ENCODE assay signal across 8 cellular contexts in the genomic region with DNA sequence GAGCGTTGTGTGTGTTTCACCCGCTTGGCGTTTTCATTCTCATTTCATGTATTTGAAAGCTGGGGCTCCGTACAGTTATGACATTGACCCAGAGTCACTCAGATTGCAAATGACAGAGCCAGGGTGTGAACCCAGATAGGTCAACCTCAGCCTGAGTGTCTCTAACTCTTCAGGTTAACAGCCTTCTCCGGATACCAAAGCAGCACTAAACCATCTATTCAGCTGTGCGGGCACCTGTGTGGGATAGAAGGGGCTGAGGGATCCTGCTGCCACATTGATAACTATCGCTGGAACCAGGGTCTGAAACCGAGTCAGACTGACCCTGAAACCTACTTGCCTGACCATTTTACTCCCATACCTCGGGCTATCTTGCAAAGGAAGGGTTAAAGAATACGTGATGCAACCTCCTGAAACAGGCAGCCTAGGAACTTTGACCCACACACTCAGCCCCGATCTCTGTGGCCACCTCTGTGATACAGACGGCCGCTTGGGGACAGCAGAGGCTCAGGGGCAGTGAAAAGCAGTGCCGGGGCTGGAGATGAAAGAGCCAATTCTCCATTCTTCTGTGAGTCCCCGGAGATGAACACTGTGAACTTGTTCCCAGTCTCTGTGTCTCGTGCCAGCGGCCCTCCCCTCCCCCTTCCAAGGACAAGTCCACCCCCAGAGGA.
A peak's percentile ranks its signal among the peaks of the same experiment; 100 is the strongest.
DNase-seq lines count a peak whose midpoint lies in the region; ATAC-seq and TF ChIP-seq lines count a peak whose summit lies in the region.

No MANE protein-coding gene starts in this region.

- H3K4me1 ChIP-seq in RWPE2 (ENCODE audit: insufficient read depth, poor library complexity, severe bottlenecking): no peaks in the 10 kb centered on the region

- CTCF ChIA-PET in activated CD4-positive, alpha-beta memory T cell treated with anti-CD3 and anti-CD28 coated beads for 36 hours (lab: Charles Lee): interaction anchor here (3.0 kb wide), 1 partner anchor 10 kb away, joined by 17 read pairs; no protein-coding TSS in a partner anchor
- CTCF ChIA-PET in activated CD4-positive, alpha-beta memory T cell treated with anti-CD3 and anti-CD28 coated beads, Interleukin-2, amount 10 ng/mL, durations not matched to agents 7 days and 5 days (lab: Charles Lee): no interaction called here

- intact Hi-C loops in activated CD4-positive, alpha-beta memory T cell treated with anti-CD3 and anti-CD28 coated beads for 36 hours (cut with micrococcal nuclease): no loop called here

- H3K27me3 Mint-ChIP-seq in activated CD4-positive, alpha-beta memory T cell treated with anti-CD3 and anti-CD28 coated beads for 36 hours: peaks cover 7% of the 10 kb centered on the region
- peaks cover 2% of the 10 kb centered on the region for H3K27me3 Mint-ChIP-seq in activated CD4-positive, alpha-beta memory T cell treated with anti-CD3 and anti-CD28 coated beads, Interleukin-2, amount 10 ng/mL, durations not matched to agents 7 days and 5 days

- no peaks in the 10 kb centered on the region for H3K4me1 Mint-ChIP-seq in activated CD4-positive, alpha-beta memory T cell treated with anti-CD3 and anti-CD28 coated beads for 36 hours (ENCODE audit: low read depth)
- no peaks in the 10 kb centered on the region for H3K4me1 Mint-ChIP-seq in activated CD4-positive, alpha-beta memory T cell treated with anti-CD3 and anti-CD28 coated beads, Interleukin-2, amount 10 ng/mL, durations not matched to agents 7 days and 5 days

- no peaks in the 10 kb centered on the region for H3K36me3 ChIP-seq in RWPE2 (ENCODE audit: low read depth)

- no peak overlapping the region for H3K27ac ChIP-seq in RWPE2 (ENCODE audit: poor library complexity, severe bottlenecking)

- H3K36me3 Mint-ChIP-seq in activated CD4-positive, alpha-beta memory T cell treated with anti-CD3 and anti-CD28 coated beads for 36 hours: no peaks in the 10 kb centered on the region
- H3K36me3 Mint-ChIP-seq in activated CD4-positive, alpha-beta memory T cell treated with anti-CD3 and anti-CD28 coated beads, Interleukin-2, amount 10 ng/mL, durations not matched to agents 7 days and 5 days (ENCODE audit: low read depth): no peaks in the 10 kb centered on the region

- H3K4me3 ChIP-seq in RWPE2 (ENCODE audit: severe bottlenecking): no peak overlapping the region
- H3K4me3 ChIP-seq in fibroblast of villous mesenchyme (ENCODE audit: low read depth, low read length): no peak overlapping the region

- peak; percentile 75 for TF ChIP-seq CTCF in RWPE2 (IDR thresholded peaks at IDR 0.05; ENCODE audit: poor library complexity, severe bottlenecking)
- peak; percentile 50 for TF ChIP-seq CTCF in fibroblast of villous mesenchyme (IDR thresholded peaks at IDR 0.05; ENCODE audit: insufficient read depth, low read depth, low read length)

- no peaks in the 10 kb centered on the region for H3K9me3 ChIP-seq in RWPE2 (ENCODE audit: severe bottlenecking)

- H3K9me3 Mint-ChIP-seq in activated CD4-positive, alpha-beta memory T cell treated with anti-CD3 and anti-CD28 coated beads for 36 hours: no peaks in the 10 kb centered on the region
- no peaks in the 10 kb centered on the region for H3K9me3 Mint-ChIP-seq in activated CD4-positive, alpha-beta memory T cell treated with anti-CD3 and anti-CD28 coated beads, Interleukin-2, amount 10 ng/mL, durations not matched to agents 7 days and 5 days

- H3K27ac Mint-ChIP-seq in activated CD4-positive, alpha-beta memory T cell treated with anti-CD3 and anti-CD28 coated beads for 36 hours: no peak overlapping the region
- no peak overlapping the region for H3K27ac Mint-ChIP-seq in activated CD4-positive, alpha-beta memory T cell treated with anti-CD3 and anti-CD28 coated beads, Interleukin-2, amount 10 ng/mL, durations not matched to agents 7 days and 5 days

- DNase-seq in activated CD4-positive, alpha-beta memory T cell treated with anti-CD3 and anti-CD28 coated beads for 36 hours: peak; percentile 17
- no peak for DNase-seq in activated CD4-positive, alpha-beta memory T cell treated with anti-CD3 and anti-CD28 coated beads, Interleukin-2, amount 10 ng/mL, durations not matched to agents 7 days and 5 days
- DNase-seq in RWPE2 (ENCODE audit: low spot score) (no peak), fibroblast of villous mesenchyme (ENCODE audit: low read depth) (peak; percentile 24), nucleus accumbens (lab: John Stamatoyannopoulos, UW) (peak in 54 of 56 donors; percentile 38 to 96 (median 88)), SHP77 treated with DMSO at 0.1 percent for 48 hours (lab: John Stamatoyannopoulos, UW) (no peak)
- no peak for DNase-seq in activated naive CD4-positive, alpha-beta T cell treated with Interleukin-2 at 50 U/mL for 16 hours
- DNase-seq in effector CD8-positive, alpha-beta T cell (lab: John Stamatoyannopoulos, UW): no peak

- no peaks in the 10 kb centered on the region for H3K27me3 ChIP-seq in RWPE2 (ENCODE audit: insufficient read depth, poor library complexity, severe bottlenecking)

- ATAC-seq in RWPE2 (ENCODE audit: low read depth): peak; percentile 86

- no peak overlapping the region for H3K4me3 Mint-ChIP-seq in activated CD4-positive, alpha-beta memory T cell treated with anti-CD3 and anti-CD28 coated beads for 36 hours
- no peak overlapping the region for H3K4me3 Mint-ChIP-seq in activated CD4-positive, alpha-beta memory T cell treated with anti-CD3 and anti-CD28 coated beads, Interleukin-2, amount 10 ng/mL, durations not matched to agents 7 days and 5 days

- POLR2A ChIA-PET in activated CD4-positive, alpha-beta memory T cell treated with anti-CD3 and anti-CD28 coated beads for 36 hours (lab: Charles Lee): no interaction called here
- POLR2A ChIA-PET in activated CD4-positive, alpha-beta memory T cell treated with anti-CD3 and anti-CD28 coated beads, Interleukin-2, amount 10 ng/mL, durations not matched to agents 7 days and 5 days (lab: Charles Lee): no interaction called here

Comparison
In these comparisons a context has a peak if more than half of its experiments do, and no peak if none do; other contexts are left out.
1. DNase-seq: peak in activated CD4-positive, alpha-beta memory T cell treated with anti-CD3 and anti-CD28 coated beads for 36 hours (single experiment), fibroblast of villous mesenchyme (single experiment) and nucleus accumbens (54 of 56); none in activated CD4-positive, alpha-beta memory T cell treated with anti-CD3 and anti-CD28 coated beads, Interleukin-2, amount 10 ng/mL, durations not matched to agents 7 days and 5 days (single experiment), RWPE2 (single experiment), SHP77 treated with DMSO at 0.1 percent for 48 hours (single experiment), activated naive CD4-positive, alpha-beta T cell treated with Interleukin-2 at 50 U/mL for 16 hours (single experiment) and effector CD8-positive, alpha-beta T cell (single experiment).